Comparison of ENCODE assay signal across 8 cellular contexts in the genomic region with DNA sequence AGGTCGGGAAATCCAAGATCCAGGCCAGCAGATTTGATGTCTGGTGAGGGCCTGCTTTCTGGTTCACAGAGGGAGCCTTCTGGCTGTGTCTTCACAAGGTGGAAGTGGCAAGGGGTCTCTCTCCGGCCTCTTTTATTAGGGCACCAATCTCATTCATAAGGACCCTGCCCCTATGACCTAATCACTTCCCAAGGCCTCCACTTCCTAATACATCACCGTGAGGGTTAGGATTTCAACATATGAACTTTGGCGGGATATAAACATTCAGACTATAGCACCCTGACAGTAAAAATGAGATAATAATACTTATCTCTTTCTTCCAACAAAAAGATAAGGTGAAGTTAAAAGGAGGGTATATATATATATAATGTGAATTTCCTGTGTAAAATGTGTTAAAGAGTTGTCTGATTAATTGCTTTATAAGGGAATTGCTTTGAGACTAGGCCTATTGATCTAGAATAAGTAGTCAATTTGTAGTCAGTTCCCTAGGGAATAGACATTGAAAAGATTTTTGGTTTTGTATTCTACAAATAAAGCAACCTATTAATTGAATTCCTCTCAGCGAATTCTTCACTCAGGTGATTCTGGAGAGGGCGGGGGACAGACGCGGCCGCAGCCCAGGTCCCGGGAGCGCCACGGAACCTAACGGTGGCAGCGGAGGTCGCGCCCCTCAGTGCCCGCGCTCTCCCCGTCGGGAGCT. TPM values are rescaled to one million over a fixed set of nuclear protein-coding genes. Genes with fewer than 3 reads are reported as not detected.
DNase-seq lines count a peak whose midpoint lies in the region; ATAC-seq and TF ChIP-seq lines count a peak whose summit lies in the region.

No MANE protein-coding gene starts in this region.

- H3K36me3 Mint-ChIP-seq in activated CD4-positive, alpha-beta T cell treated with anti-CD3 and anti-CD28 coated beads, Interleukin-2, amount 10 ng/mL, durations not matched to agents 24 days and 14 days (ENCODE audit: low read depth), result peaks cover 5% of the 10 kb centered on the region

- H3K27ac Mint-ChIP-seq in activated CD4-positive, alpha-beta T cell treated with anti-CD3 and anti-CD28 coated beads, Interleukin-2, amount 10 ng/mL, durations not matched to agents 24 days and 14 days, result peak overlapping the region; percentile 77

- no peak for TF ChIP-seq POLR2A in adrenal gland (IDR thresholded peaks at IDR 0.05)

- TF ChIP-seq CTCF in adrenal gland (IDR thresholded peaks at IDR 0.05) (no peak), left lung (IDR thresholded peaks at IDR 0.05) (no peak), omental fat pad (IDR thresholded peaks at IDR 0.05) (no peak)

- peaks cover 31% of the 10 kb centered on the region for H3K4me1 Mint-ChIP-seq in activated CD4-positive, alpha-beta T cell treated with anti-CD3 and anti-CD28 coated beads, Interleukin-2, amount 10 ng/mL, durations not matched to agents 24 days and 14 days

- no peaks in the 10 kb centered on the region for H3K9me3 ChIP-seq in adrenal gland (replicated peaks in 1 of 3)
- H3K9me3 ChIP-seq in left lung, result no peaks in the 10 kb centered on the region
- no peaks in the 10 kb centered on the region for H3K9me3 ChIP-seq in thymus (ENCODE audit: control insufficient read depth)

- DNase-seq in activated CD4-positive, alpha-beta T cell treated with anti-CD3 and anti-CD28 coated beads, Interleukin-2, amount 10 ng/mL, durations not matched to agents 24 days and 14 days, result no peak
- no peak for DNase-seq in activated CD4-positive, alpha-beta T cell treated with anti-CD3 and anti-CD28 coated beads, Interleukin-2, amount 50 U/mL, for 48 hours
- DNase-seq in adrenal gland (no peak), left lung (no peak), omental fat pad (ENCODE audit: low spot score) (no peak), SIG-M5 (lab: John Stamatoyannopoulos, UW) (no peak), KG1 (lab: John Stamatoyannopoulos, UW) (no peak)

- H3K36me3 ChIP-seq in adrenal gland (replicated peaks in 1 of 2) (peaks cover 0 to 6% of the 10 kb centered on the region in 2 donors), left lung (peaks cover 0 to 7% of the 10 kb centered on the region in 2 donors), thymus (ENCODE audit: control insufficient read depth, insufficient read depth) (peaks cover 4% of the 10 kb centered on the region)

- peaks cover 3 to 40% of the 10 kb centered on the region in 2 donors for H3K4me1 ChIP-seq in adrenal gland (replicated peaks in 1 of 2)
- peaks cover 27 to 91% of the 10 kb centered on the region in 2 donors for H3K4me1 ChIP-seq in left lung
- peaks cover 11% of the 10 kb centered on the region for H3K4me1 ChIP-seq in thymus (ENCODE audit: control insufficient read depth, insufficient read depth, low read length)

- peak overlapping the region; percentile 82 for H3K4me3 Mint-ChIP-seq in activated CD4-positive, alpha-beta T cell treated with anti-CD3 and anti-CD28 coated beads, Interleukin-2, amount 10 ng/mL, durations not matched to agents 24 days and 14 days

- intact Hi-C loops in activated CD4-positive, alpha-beta T cell treated with anti-CD3 and anti-CD28 coated beads, Interleukin-2, amount 10 ng/mL, durations not matched to agents 24 days and 14 days (cut with micrococcal nuclease), result loop anchor here (1.0 kb wide), 1 partner anchor 25 kb away; no protein-coding TSS in a partner anchor
- intact Hi-C loops in adrenal gland (cut with DNase I) (no loop called here), left lung (cut with DNase I) (no loop called here)

- peaks cover 24% of the 10 kb centered on the region for H3K27me3 Mint-ChIP-seq in activated CD4-positive, alpha-beta T cell treated with anti-CD3 and anti-CD28 coated beads, Interleukin-2, amount 10 ng/mL, durations not matched to agents 24 days and 14 days

- ATAC-seq in left lung, result no peak
- no peak for ATAC-seq in omental fat pad (ENCODE audit: low FRiP score)

- no peaks in the 10 kb centered on the region for H3K27me3 ChIP-seq in adrenal gland
- no peaks in the 10 kb centered on the region for H3K27me3 ChIP-seq in left lung
- H3K27me3 ChIP-seq in thymus (ENCODE audit: control insufficient read depth, insufficient read depth), result peaks cover 29% of the 10 kb centered on the region

- WGBS in adrenal gland, 4 donors, result 16 to 35% (median 18%) methylated on average over 9 to 20 of the region's 20 CpGs
- 24% methylated on average over 20 of the region's 20 CpGs for WGBS in thymus

- no peaks in the 10 kb centered on the region for H3K9me3 Mint-ChIP-seq in activated CD4-positive, alpha-beta T cell treated with anti-CD3 and anti-CD28 coated beads, Interleukin-2, amount 10 ng/mL, durations not matched to agents 24 days and 14 days

- H3K4me3 ChIP-seq in adrenal gland (peak overlapping the region in 2 of 4 donors; percentile 33 to 80), left lung (peak overlapping the region; percentile 64 to 86), thymus (ENCODE audit: low read length) (peak overlapping the region; percentile 56)

- H3K27ac ChIP-seq in adrenal gland (peak overlapping the region in 4 of 5 donors; percentile 61 to 94 (median 78)), left lung (peak overlapping the region; percentile 94 to 97), thymus (ENCODE audit: low read depth) (peak overlapping the region; percentile 86)

RNA-seq across cellular contexts. Expression of a gene that starts 0.5 kb away (rescaled TPM):
- 11.1 and 12.2 TPM in 2 replicates for total RNA-seq in activated CD4-positive, alpha-beta T cell treated with anti-CD3 and anti-CD28 coated beads, Interleukin-2, amount 10 ng/mL, durations not matched to agents 24 days and 14 days
- total RNA-seq in adrenal gland, result 100 to 1,000 TPM in 5 of 8 donors, 10 to 100 TPM in 3; 44.3 to 248 (median 120) TPM
- polyA plus RNA-seq in adrenal gland, result 100 to 1,000 TPM in 2 of 3 donors, 10 to 100 TPM in 1; 46.6 to 241 (median 174) TPM
- 100 to 1,000 TPM; 332 to 369 TPM for total RNA-seq in left lung
- polyA plus RNA-seq in thymus, result 301 TPM
- 100 to 1,000 TPM; 325 to 450 (median 349) TPM for total RNA-seq in omental fat pad
